ENCODE assay signal across 9 cellular contexts in genomic region chr16:80932725-80933124, GRCh38.
DNase-seq lines count a peak whose midpoint lies in the region; ATAC-seq and TF ChIP-seq lines count a peak whose summit lies in the region.
"Had no signal": no experiment of that assay in that cellular context is flagged by ENCODE, and none has a peak within 500 bp of the region (broad histone marks: within the 10 kb centered on the region; RNA-seq: fewer than 3 reads in every experiment).

No MANE protein-coding gene starts in this region.

- no peak for ATAC-seq in activated T-cell treated with anti-CD3 and anti-CD28 coated beads, Interleukin-2, amount 50 U/mL, for 4 hours
- ATAC-seq in right lobe of liver (peak; percentile 39 to 52 (median 44)), HG02798 (IDR thresholded peaks at IDR 0.05; ENCODE audit: poor library complexity, unreplicated experiment) (no peak)

- H3K27me3 Mint-ChIP-seq in activated T-cell treated with anti-CD3 and anti-CD28 coated beads, Interleukin-2, amount 50 U/mL, for 4 hours (ENCODE audit: low read depth) = peaks cover 63% of the 10 kb centered on the region

- H3K4me1 ChIP-seq in right lobe of liver (peaks cover 0 to 6% (median 0%) of the 10 kb centered on the region in 4 donors), tibial artery (peaks cover 0 to 23% (median 17%) of the 10 kb centered on the region in 4 donors), SJCRH30 (no peaks in the 10 kb centered on the region)

- WGBS in right lobe of liver (ENCODE audit: insufficient coverage, low coverage, low lambda C conversion rate, missing lambda C conversion rate) = 21% methylated on average over 18 of the region's 22 CpGs

- H3K4me3 ChIP-seq in choroid plexus epithelial cell (ENCODE audit: low read depth, low read length) (peak overlapping the region; percentile 63), right lobe of liver (peak overlapping the region; percentile 44 to 59 (median 55)), tibial artery (peak overlapping the region; percentile 50 to 59), SJCRH30 (no peak overlapping the region)

- intact Hi-C loops in right lobe of liver (cut with DNase I) (no loop called here), tibial artery (cut with DNase I; ENCODE audit: low total_unique reads) (loop anchor here (2.0 to 10.0 kb wide), 2 partner anchors 32 to 62 kb away; no protein-coding TSS in a partner anchor)

- DNase-seq in activated T-cell treated with anti-CD3 and anti-CD28 coated beads, Interleukin-2, amount 50 U/mL, for 4 hours = no peak
- DNase-seq in activated T-cell treated with anti-CD3 and anti-CD28 coated beads, Interleukin-2, amount 50 U/mL, for 48 hours = no peak
- peak; percentile 77 for DNase-seq in choroid plexus epithelial cell (ENCODE audit: low read depth)
- DNase-seq in right lobe of liver = peak; percentile 44 to 62 (median 59)
- peak; percentile 32 to 80 for DNase-seq in tibial artery
- DNase-seq in SJCRH30 = no peak
- DNase-seq in NCI-H2107 (lab: John Stamatoyannopoulos, UW) = no peak
- DNase-seq: DND-41 had no signal

- H3K36me3 ChIP-seq in right lobe of liver (no peaks in the 10 kb centered on the region), tibial artery (no peaks in the 10 kb centered on the region), SJCRH30 (no peaks in the 10 kb centered on the region)

- TF ChIP-seq CTCF in choroid plexus epithelial cell (conservative IDR thresholded peaks at IDR 0.05; ENCODE audit: low read depth, low read length) (no peak), right lobe of liver (IDR thresholded peaks at IDR 0.05) (no peak), tibial artery (IDR thresholded peaks at IDR 0.05) (no peak)

- H3K9me3 ChIP-seq in right lobe of liver (no peaks in the 10 kb centered on the region), tibial artery (no peaks in the 10 kb centered on the region), SJCRH30 (replicated peaks) (no peaks in the 10 kb centered on the region)

- TF ChIP-seq POLR2A in right lobe of liver (IDR thresholded peaks at IDR 0.05) = no peak

- H3K4me1 Mint-ChIP-seq in activated T-cell treated with anti-CD3 and anti-CD28 coated beads, Interleukin-2, amount 50 U/mL, for 4 hours (ENCODE audit: low read depth) = peaks cover 9% of the 10 kb centered on the region

- H3K27ac ChIP-seq in right lobe of liver = peak overlapping the region; percentile 65 to 80 (median 70)
- H3K27ac ChIP-seq in tibial artery = peak overlapping the region; percentile 73 to 83
- H3K27ac ChIP-seq in SJCRH30 = no peak overlapping the region

- no peaks in the 10 kb centered on the region for H3K9me3 Mint-ChIP-seq in activated T-cell treated with anti-CD3 and anti-CD28 coated beads, Interleukin-2, amount 50 U/mL, for 4 hours

- H3K27me3 ChIP-seq in right lobe of liver (no peaks in the 10 kb centered on the region), tibial artery (no peaks in the 10 kb centered on the region), SJCRH30 (no peaks in the 10 kb centered on the region)

- peak overlapping the region; percentile 75 for H3K4me3 Mint-ChIP-seq in activated T-cell treated with anti-CD3 and anti-CD28 coated beads, Interleukin-2, amount 50 U/mL, for 4 hours

- no peaks in the 10 kb centered on the region for H3K36me3 Mint-ChIP-seq in activated T-cell treated with anti-CD3 and anti-CD28 coated beads, Interleukin-2, amount 50 U/mL, for 4 hours (ENCODE audit: insufficient read depth)

Comparison
In these comparisons a context has a peak if more than half of its experiments do, and no peak if none do; other contexts are left out.
1. ATAC-seq: peak in right lobe of liver (4 of 4); none in activated T-cell treated with anti-CD3 and anti-CD28 coated beads, Interleukin-2, amount 50 U/mL, for 4 hours (0 of 2) and HG02798 (single experiment).
2. DNase-seq: peak in choroid plexus epithelial cell (single experiment), right lobe of liver (3 of 3) and tibial artery (2 of 2); none in activated T-cell treated with anti-CD3 and anti-CD28 coated beads, Interleukin-2, amount 50 U/mL, for 4 hours (single experiment), activated T-cell treated with anti-CD3 and anti-CD28 coated beads, Interleukin-2, amount 50 U/mL, for 48 hours (0 of 2), SJCRH30 (0 of 2) and NCI-H2107 (single experiment).